26 cellular contexts compared by ENCODE assay signal in the genomic region with DNA sequence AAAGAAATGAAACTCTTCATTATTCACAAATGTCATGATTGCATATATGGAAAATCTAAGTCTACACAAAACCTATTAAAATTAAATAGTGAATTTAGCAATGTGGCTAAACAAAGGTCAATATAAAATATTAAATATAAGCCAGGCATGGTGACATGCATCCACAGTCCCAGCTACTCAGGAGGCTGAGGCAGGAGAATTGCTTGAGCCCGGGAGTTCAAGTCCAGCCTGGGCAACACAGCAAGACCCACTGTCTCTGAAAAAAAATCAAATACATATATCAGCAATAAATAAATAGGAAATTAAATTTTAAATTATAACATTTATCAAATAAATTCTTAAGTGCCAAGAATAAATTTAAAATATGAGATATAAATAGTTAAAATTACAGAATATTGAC. TPM values are rescaled to one million over a fixed set of nuclear protein-coding genes. Genes with fewer than 3 reads are reported as not detected.
DNase-seq lines count a peak whose midpoint lies in the region; ATAC-seq, FAIRE-seq and TF ChIP-seq lines count a peak whose summit lies in the region.
"Had no signal": no experiment of that assay in that cellular context is flagged by ENCODE, and none has a peak within 500 bp of the region (broad histone marks: within the 10 kb centered on the region; RNA-seq: fewer than 3 reads in every experiment).

No MANE protein-coding gene starts in this region.

- H3K4me2 ChIP-seq in HepG2 (ENCODE audit: low read depth, low read length) (no peak overlapping the region), K562 (ENCODE audit: insufficient read depth, low read length) (no peak overlapping the region)
- H3K4me2 ChIP-seq: A549; BLaER1 treated with 17β-estradiol and CSF1 and Interleukin-3, amounts not matched to agents 10 nM and 100 nM had no signal

- FAIRE-seq in HepG2 (lab: Jason Lieb, UNC) (no peak), K562 (lab: Jason Lieb, UNC) (no peak), pancreas (lab: Jason Lieb, UNC) (peak; percentile 57)
- FAIRE-seq: GM12891, GM19239 had no signal

- H3K36me3 ChIP-seq in HepG2 (replicated peaks in 1 of 2; ENCODE audit: control insufficient read depth in 1 of 2, insufficient read depth in 2 of 2, low read length in 2 of 2) (peaks cover 12 to 37% of the 10 kb centered on the region in 2 experiments), right lobe of liver (peaks cover 0 to 40% (median 16%) of the 10 kb centered on the region in 4 donors), HEK293 (ENCODE audit: control insufficient read depth in 2 of 2, insufficient read depth in 1 of 2, low read length in 2 of 2) (peaks cover 60 to 69% of the 10 kb centered on the region in 2 experiments), K562 (ENCODE audit: control insufficient read depth, insufficient read depth, low read length) (peaks cover 57% of the 10 kb centered on the region), pancreas (peaks cover 0 to 34% (median 6%) of the 10 kb centered on the region in 3 donors)

- CTCF ChIA-PET in HepG2 (lab: Yijun Ruan, JAX; ENCODE audit: low intra/inter-chr PET ratio, low total read pairs) (no interaction called here), HEK293 (lab: Yijun Ruan, JAX) (no interaction called here), K562 (lab: Yijun Ruan, JAX; ENCODE audit: low intra/inter-chr PET ratio) (no interaction called here)

- 89% methylated on average over 1 of the region's 1 CpG for WGBS in HepG2 (ENCODE audit: low lambda C conversion rate)
- 100% methylated on average over 1 of the region's 1 CpG for WGBS in right lobe of liver (ENCODE audit: insufficient coverage, low coverage, low lambda C conversion rate, missing lambda C conversion rate)
- WGBS in K562 (ENCODE audit: insufficient coverage, low coverage, missing lambda C conversion rate) = 100% methylated on average over 1 of the region's 1 CpG
- 93 to 96% methylated on average over 1 of the region's 1 CpG for WGBS in pancreas, 2 donors

- H4K20me1 ChIP-seq in HepG2 (ENCODE audit: insufficient read depth, low read length) = no peaks in the 10 kb centered on the region
- no peaks in the 10 kb centered on the region for H4K20me1 ChIP-seq in K562 (replicated peaks; ENCODE audit: control insufficient read depth, insufficient read depth, low read length)

- no peak overlapping the region for H3K27ac ChIP-seq in HepG2 (ENCODE audit: extremely low read length, insufficient read depth, low read length)
- no peak overlapping the region for H3K27ac ChIP-seq in right lobe of liver
- no peak overlapping the region for H3K27ac ChIP-seq in HEK293 (ENCODE audit: extremely low read depth, low read depth, low read length)
- no peak overlapping the region for H3K27ac ChIP-seq in K562 (ENCODE audit: extremely low read depth, low read depth, low read length)
- H3K27ac ChIP-seq in pancreas = no peak overlapping the region
- H3K27ac ChIP-seq: 22Rv1; A549; BLaER1 treated with 17β-estradiol and CSF1 and Interleukin-3, amounts not matched to agents 10 nM and 100 nM; C4-2B had no signal

- H3K4me1 ChIP-seq in HepG2 (ENCODE audit: insufficient read depth, low read length) (no peaks in the 10 kb centered on the region), right lobe of liver (no peaks in the 10 kb centered on the region), HEK293 (ENCODE audit: control insufficient read depth, insufficient read depth, low read length) (no peaks in the 10 kb centered on the region), K562 (replicated peaks in 1 of 2; ENCODE audit: control insufficient read depth in 2 of 2, insufficient read depth in 2 of 2, low read length in 2 of 2) (0 out of 5 replicates have a peak, but pooled peaks cover 0 to 3% of the 10 kb centered on the region in 2 experiments), pancreas (no peaks in the 10 kb centered on the region)
- H3K4me1 ChIP-seq: A549, Caco-2 had no signal

- H3K9me3 ChIP-seq in HepG2 (ENCODE audit: low read length) = peaks cover 14% of the 10 kb centered on the region
- H3K9me3 ChIP-seq in right lobe of liver = peaks cover 0 to 8% (median 2%) of the 10 kb centered on the region in 4 donors
- H3K9me3 ChIP-seq in HEK293 (ENCODE audit: control insufficient read depth, insufficient read depth, low read depth, low read length) = peaks cover 31% of the 10 kb centered on the region
- peaks cover 11% of the 10 kb centered on the region; the same call in 1 of the 2 replicates for H3K9me3 ChIP-seq in K562 (replicated peaks; ENCODE audit: control insufficient read depth, insufficient read depth, low read depth, low read length)
- H3K9me3 ChIP-seq in pancreas = no peaks in the 10 kb centered on the region

- BruUV-seq in HepG2 (replicated peaks; lab: Mats Ljungman, UMichigan) (no TSS peak), K562 (replicated peaks; lab: Mats Ljungman, UMichigan) (no TSS peak)

- no peaks in the 10 kb centered on the region for H3K27me3 ChIP-seq in HepG2 (ENCODE audit: control insufficient read depth in 1 of 2, insufficient read depth in 2 of 2, low read length in 2 of 2)
- H3K27me3 ChIP-seq in right lobe of liver = no peaks in the 10 kb centered on the region
- no peaks in the 10 kb centered on the region for H3K27me3 ChIP-seq in K562 (ENCODE audit: control insufficient read depth in 2 of 2, insufficient read depth in 2 of 2, low read length in 2 of 2)
- H3K27me3 ChIP-seq in pancreas = no peaks in the 10 kb centered on the region
- H3K27me3 ChIP-seq: BLaER1 treated with 17β-estradiol and CSF1 and Interleukin-3, amounts not matched to agents 10 nM and 100 nM had no signal

- no peak for TF ChIP-seq EP300 in HepG2 (IDR thresholded peaks at IDR 0.05; ENCODE audit: low read depth in 2 of 2, low read length in 2 of 2)
- no peak for TF ChIP-seq EP300 in HepG2 (CRISPR knock-in tag; IDR thresholded peaks at IDR 0.05; ENCODE audit: borderline replicate concordance)
- TF ChIP-seq EP300 in K562 (IDR thresholded peaks at IDR 0.05; ENCODE audit: low read length) = no peak

- TF ChIP-seq CTCF in HepG2 (CRISPR knock-in tag; IDR thresholded peaks at IDR 0.05) (no peak), right lobe of liver (IDR thresholded peaks at IDR 0.05) (no peak), HEK293 (tag by site-specific recombination; IDR thresholded peaks at IDR 0.05) (no peak), K562 (IDR thresholded peaks at IDR 0.05 in 2 of 3, conservative IDR thresholded peaks at IDR 0.05 in 1 of 3; ENCODE audit: insufficient read depth in 2 of 3, low read depth in 1 of 3, low read length in 3 of 3) (no peak), pancreas (IDR thresholded peaks at IDR 0.05) (no peak)

- TF ChIP-seq POLR2A in HepG2 (IDR thresholded peaks at IDR 0.05; ENCODE audit: insufficient read depth in 1 of 2, low read depth in 2 of 2, low read length in 2 of 2) (no peak), right lobe of liver (IDR thresholded peaks at IDR 0.05) (no peak), K562 (conservative IDR thresholded peaks at IDR 0.05) (no peak)

- peaks cover 9% of the 10 kb centered on the region for H3K79me2 ChIP-seq in HepG2 (ENCODE audit: insufficient read depth, low read length)
- peaks cover 2% of the 10 kb centered on the region; the same call in 1 of the 3 replicates for H3K79me2 ChIP-seq in K562 (ENCODE audit: control insufficient read depth, insufficient read depth, low read length)

- H3K9me1 ChIP-seq in K562 (ENCODE audit: control insufficient read depth, insufficient read depth, low read length) = no peaks in the 10 kb centered on the region

- no peak overlapping the region for H3K9ac ChIP-seq in HepG2 (ENCODE audit: insufficient read depth, low read depth, low read length)
- H3K9ac ChIP-seq in K562 (ENCODE audit: insufficient read depth in 1 of 2, low read depth in 2 of 2, low read length in 2 of 2) = no peak overlapping the region
- H3K9ac ChIP-seq: BLaER1 treated with 17β-estradiol and CSF1 and Interleukin-3, amounts not matched to agents 10 nM and 100 nM had no signal

- intact Hi-C loops in HepG2 (cut with micrococcal nuclease; ENCODE audit: unreplicated experiment) (no loop called here), right lobe of liver (cut with DNase I) (no loop called here), K562 (cut with micrococcal nuclease) (no loop called here), pancreas (cut with DNase I) (no loop called here)

- DNase-seq in HepG2 (ENCODE audit: low spot score) = no peak
- DNase-seq in right lobe of liver = no peak
- DNase-seq in K562 (ENCODE audit: extremely low read depth in 1 of 4, low spot score in 3 of 4) = no peak
- DNase-seq in pancreas = no peak
- DNase-seq in OCI-M2 (lab: John Stamatoyannopoulos, UW; ENCODE audit: unreplicated experiment) = no peak
- no peak for DNase-seq in LoVo (ENCODE audit: low spot score)
- DNase-seq: AML-193; Caco-2; CD4-positive, alpha-beta T cell; CD8-positive, alpha-beta T cell; DMS 273 treated with DMSO at 0.1 percent for 48 hours; DMS153; DMS53; DMS79; DND-41; EL; GF-D8 had no signal

- no peak for ATAC-seq in HepG2
- no peak for ATAC-seq in right lobe of liver
- ATAC-seq in K562 = no peak
- ATAC-seq in pancreas = no peak
- no peak for ATAC-seq in HG03039 (IDR thresholded peaks at IDR 0.05; ENCODE audit: unreplicated experiment)
- ATAC-seq: A549; CD8-positive, alpha-beta T cell had no signal

- in situ Hi-C loops in HepG2 (cut with HindIII; ENCODE audit: extremely low pct_ligation_motif_present, low pct_unique_long_range_greater_than_20kb) (no loop called here), K562 (cut with MboI) (no loop called here)

- H3K4me3 ChIP-seq in HepG2 (replicated peaks in 1 of 3; ENCODE audit: insufficient read depth in 1 of 3, low read depth in 2 of 3, low read length in 3 of 3) (no peak overlapping the region), right lobe of liver (no peak overlapping the region), HEK293 (ENCODE audit: low read depth, low read length) (no peak overlapping the region), K562 (no peak overlapping the region), pancreas (no peak overlapping the region)
- H3K4me3 ChIP-seq: A549; BLaER1 treated with 17β-estradiol and CSF1 and Interleukin-3, amounts not matched to agents 10 nM and 100 nM had no signal

- POLR2A ChIA-PET in HepG2 (lab: Yijun Ruan, JAX) (no interaction called here), HEK293 (lab: Yijun Ruan, JAX) (interaction anchor here (4.1 kb wide), 1 partner anchor 13 kb away, joined by 20 read pairs; a partner anchor contains a TSS), K562 (lab: Yijun Ruan, JAX) (interaction anchor here (1.5 kb wide), 1 partner anchor 12 kb away, joined by 10 read pairs; a partner anchor contains a TSS)

- TF ChIP-seq RAD21 in HepG2 (CRISPR knock-in tag; IDR thresholded peaks at IDR 0.05) = no peak
- TF ChIP-seq RAD21 in K562 (CRISPR knock-in tag; conservative IDR thresholded peaks at IDR 0.05 in 1 of 2, IDR thresholded peaks at IDR 0.05 in 1 of 2) = no peak

- no peak overlapping the region for H2AFZ ChIP-seq in HepG2 (ENCODE audit: low read length)
- H2AFZ ChIP-seq in K562 (ENCODE audit: low read depth, low read length) = no peak overlapping the region

RNA-seq across cellular contexts. Expression of a gene that starts 11.9 kb away (rescaled TPM):
- total RNA-seq in HepG2 (2016; rRNA removed; fragmentation: Illumina TruSeq; extraction: Trizol) (160 and 194 TPM in 2 replicates), right lobe of liver (100 to 1,000 TPM in 1 of 6 experiments, 10 to 100 TPM in 5; 40.0 to 106 (median 52.5) TPM), K562 (2014; rRNA removed) (142 and 187 TPM in 2 replicates), K562 (2014; rRNA removed; fragmentation: Illumina TruSeq; extraction: Trizol) (104 and 115 TPM in 2 replicates), K562 (2015; rRNA removed; fragmentation: Illumina TruSeq; extraction: Trizol) (139 and 143 TPM in 2 replicates), K562 (2021) (146 and 150 TPM in 2 replicates), pancreas (10 to 100 TPM; 14.4 to 38.0 (median 28.2) TPM)
- total RNA-seq in HepG2 (2016; cell fraction: cytosol; rRNA removed; fragmentation: Illumina TruSeq; extraction: Trizol; ENCODE audit: low read depth) = 22.9 and 24.6 TPM in 2 replicates
- 157 and 198 TPM in 2 replicates for total RNA-seq in HepG2 (2016; cell fraction: insoluble cytoplasmic fraction; rRNA removed; fragmentation: Illumina TruSeq; extraction: Trizol)
- 34.1 and 34.4 TPM in 2 replicates for total RNA-seq in HepG2 (2016; cell fraction: membrane; rRNA removed; fragmentation: Illumina TruSeq; extraction: Trizol)
- 67.9 and 75.8 TPM in 2 replicates for total RNA-seq in HepG2 (2016; cell fraction: nucleus; rRNA removed; fragmentation: Illumina TruSeq; extraction: Trizol)
- polyA plus RNA-seq in HepG2 (2011; rRNA removed) (49.9 and 62.6 TPM in 2 replicates), K562 (2011; rRNA removed) (45.9 and 69.6 TPM in 2 replicates), K562 (2014; fragmentation: Illumina TruSeq; extraction: Trizol) (171 and 192 TPM in 2 replicates), K562 (2014; fragmentation: Nextera tagmentation; extraction: Ambion mirVana) (100 to 1,000 TPM; 380 to 475 TPM), K562 (2014; rRNA removed) (97.0 and 102 TPM in 2 replicates), pancreas (10 to 100 TPM; 40.4 to 45.2 TPM)
- 45.6 and 54.0 TPM in 2 replicates for polyA plus RNA-seq in HepG2 (2011; cell fraction: cytosol; rRNA removed)
- 95.1 and 104 TPM in 2 replicates for polyA plus RNA-seq in HepG2 (2011; cell fraction: nucleus; rRNA removed)
- 67.0 and 85.8 TPM in 2 replicates for polyA plus RNA-seq in HepG2 (2012)
- polyA plus RNA-seq in HepG2 (2016; cell fraction: cytosol; fragmentation: Illumina TruSeq; extraction: Trizol; ENCODE audit: low read depth) = 22.3 and 25.6 TPM in 2 replicates
- polyA plus RNA-seq in HepG2 (2016; cell fraction: insoluble cytoplasmic fraction; fragmentation: Illumina TruSeq; extraction: Trizol; ENCODE audit: low read depth) = 207 and 220 TPM in 2 replicates
- polyA plus RNA-seq in HepG2 (2016; cell fraction: membrane; fragmentation: Illumina TruSeq; extraction: Trizol; ENCODE audit: low read depth) = 26.5 and 31.5 TPM in 2 replicates
- 112 and 115 TPM in 2 replicates for polyA plus RNA-seq in HepG2 (2016; cell fraction: nucleus; fragmentation: Illumina TruSeq; extraction: Trizol; ENCODE audit: insufficient read depth, low read depth)
- 51.8 and 59.0 TPM in 2 replicates for polyA minus RNA-seq in HepG2 (2011; rRNA and poly(A)+ RNA removed; ENCODE audit: low replicate concordance)
- polyA minus RNA-seq in HepG2 (2011; cell fraction: cytosol; rRNA and poly(A)+ RNA removed) = 28.8 and 34.9 TPM in 2 replicates
- 20.9 and 24.9 TPM in 2 replicates for polyA minus RNA-seq in HepG2 (2011; cell fraction: nucleus; rRNA and poly(A)+ RNA removed)
- 46.0 and 82.3 TPM in 2 replicates for total RNA-seq in K562 (2011; cell fraction: chromatin; rRNA removed; ENCODE audit: low replicate concordance)
- 49.2 and 65.9 TPM in 2 replicates for total RNA-seq in K562 (2011; cell fraction: nucleolus; rRNA removed)
- 40.1 and 50.1 TPM in 2 replicates for total RNA-seq in K562 (2011; cell fraction: nucleoplasm; rRNA removed)
- 53.9 and 128 TPM in 2 replicates for polyA plus RNA-seq in K562 (2011; cell fraction: cytosol; rRNA removed)
- polyA plus RNA-seq in K562 (2011; cell fraction: nucleus; rRNA removed) = 93.8 and 118 TPM in 2 replicates
- 138 and 171 TPM in 2 replicates for polyA plus RNA-seq in K562 (2012)
- polyA minus RNA-seq in K562 (2011; rRNA and poly(A)+ RNA removed) = 26.7 and 28.2 TPM in 2 replicates
- 57.7 and 66.1 TPM in 2 replicates for polyA minus RNA-seq in K562 (2011; cell fraction: cytosol; rRNA and poly(A)+ RNA removed)
- polyA minus RNA-seq in K562 (2011; cell fraction: nucleus; rRNA and poly(A)+ RNA removed) = 21.8 and 31.1 TPM in 2 replicates

RNA-seq across cellular contexts. Expression of a gene that starts 14.0 kb away (rescaled TPM):
- 4.1 and 6.0 TPM in 2 replicates for total RNA-seq in HepG2 (2016; rRNA removed; fragmentation: Illumina TruSeq; extraction: Trizol)
- total RNA-seq in HepG2 (2016; cell fraction: cytosol; rRNA removed; fragmentation: Illumina TruSeq; extraction: Trizol; ENCODE audit: low read depth) = 0.18 and 0.20 TPM in 2 replicates
- 4.6 and 6.1 TPM in 2 replicates for total RNA-seq in HepG2 (2016; cell fraction: insoluble cytoplasmic fraction; rRNA removed; fragmentation: Illumina TruSeq; extraction: Trizol)
- 1.4 and 2.4 TPM in 2 replicates for total RNA-seq in HepG2 (2016; cell fraction: membrane; rRNA removed; fragmentation: Illumina TruSeq; extraction: Trizol)
- total RNA-seq in HepG2 (2016; cell fraction: nucleus; rRNA removed; fragmentation: Illumina TruSeq; extraction: Trizol) = 6.4 and 7.1 TPM in 2 replicates
- polyA plus RNA-seq in HepG2 (2011; rRNA removed) = 2.2 and 2.5 TPM in 2 replicates
- 0.74 and 1.4 TPM in 2 replicates for polyA plus RNA-seq in HepG2 (2011; cell fraction: cytosol; rRNA removed)
- polyA plus RNA-seq in HepG2 (2011; cell fraction: nucleus; rRNA removed) = 2.0 and 2.9 TPM in 2 replicates
- polyA plus RNA-seq in HepG2 (2012) = 1.3 and 2.1 TPM in 2 replicates
- 0.05 and 0.28 TPM in 2 replicates for polyA plus RNA-seq in HepG2 (2016; cell fraction: cytosol; fragmentation: Illumina TruSeq; extraction: Trizol; ENCODE audit: low read depth)
- polyA plus RNA-seq in HepG2 (2016; cell fraction: insoluble cytoplasmic fraction; fragmentation: Illumina TruSeq; extraction: Trizol; ENCODE audit: low read depth) = 2.7 and 2.8 TPM in 2 replicates
- polyA plus RNA-seq in HepG2 (2016; cell fraction: membrane; fragmentation: Illumina TruSeq; extraction: Trizol; ENCODE audit: low read depth) = 0.25 and 0.58 TPM in 2 replicates
- polyA plus RNA-seq in HepG2 (2016; cell fraction: nucleus; fragmentation: Illumina TruSeq; extraction: Trizol; ENCODE audit: insufficient read depth, low read depth) = 6.0 and 6.4 TPM in 2 replicates
- 4.0 and 5.1 TPM in 2 replicates for polyA minus RNA-seq in HepG2 (2011; rRNA and poly(A)+ RNA removed; ENCODE audit: low replicate concordance)
- polyA minus RNA-seq in HepG2 (2011; cell fraction: cytosol; rRNA and poly(A)+ RNA removed) = 1.8 and 2.4 TPM in 2 replicates
- 14.5 and 15.5 TPM in 2 replicates for polyA minus RNA-seq in HepG2 (2011; cell fraction: nucleus; rRNA and poly(A)+ RNA removed)
- 1 to 10 TPM; 1.5 to 5.4 (median 3.5) TPM for total RNA-seq in right lobe of liver
- total RNA-seq in K562 (2011; cell fraction: chromatin; rRNA removed; ENCODE audit: low replicate concordance) = 9.2 and 22.4 TPM in 2 replicates
- 2.3 and 9.7 TPM in 2 replicates for total RNA-seq in K562 (2011; cell fraction: nucleolus; rRNA removed)
- total RNA-seq in K562 (2011; cell fraction: nucleoplasm; rRNA removed) = 8.6 and 9.7 TPM in 2 replicates
- total RNA-seq in K562 (2014; rRNA removed) = 1.1 and 2.2 TPM in 2 replicates
- 5.1 and 5.3 TPM in 2 replicates for total RNA-seq in K562 (2014; rRNA removed; fragmentation: Illumina TruSeq; extraction: Trizol)
- 3.0 and 4.3 TPM in 2 replicates for total RNA-seq in K562 (2015; rRNA removed; fragmentation: Illumina TruSeq; extraction: Trizol)
- total RNA-seq in K562 (2021) = 3.5 and 3.6 TPM in 2 replicates
- polyA plus RNA-seq in K562 (2011; rRNA removed) = 2.7 and 3.0 TPM in 2 replicates
- 0.74 and 0.91 TPM in 2 replicates for polyA plus RNA-seq in K562 (2011; cell fraction: cytosol; rRNA removed)
- polyA plus RNA-seq in K562 (2011; cell fraction: nucleus; rRNA removed) = 2.4 and 2.9 TPM in 2 replicates
- 1.4 and 1.6 TPM in 2 replicates for polyA plus RNA-seq in K562 (2012)
- polyA plus RNA-seq in K562 (2014; fragmentation: Illumina TruSeq; extraction: Trizol) = 1.4 and 2.2 TPM in 2 replicates
- polyA plus RNA-seq in K562 (2014; fragmentation: Nextera tagmentation; extraction: Ambion mirVana) = 1 to 10 TPM; 1.7 to 2.2 TPM
- polyA plus RNA-seq in K562 (2014; rRNA removed) = 0.73 and 2.4 TPM in 2 replicates
- polyA minus RNA-seq in K562 (2011; rRNA and poly(A)+ RNA removed) = 8.3 and 15.2 TPM in 2 replicates
- polyA minus RNA-seq in K562 (2011; cell fraction: cytosol; rRNA and poly(A)+ RNA removed) = 3.0 and 3.1 TPM in 2 replicates
- 5.8 and 11.4 TPM in 2 replicates for polyA minus RNA-seq in K562 (2011; cell fraction: nucleus; rRNA and poly(A)+ RNA removed)
- 1 to 10 TPM; 1.9 to 5.9 (median 3.6) TPM for total RNA-seq in pancreas
- 1 to 10 TPM; 1.2 to 2.6 TPM for polyA plus RNA-seq in pancreas

RNA-seq across cellular contexts. Expression of a gene that starts 48.4 kb away (rescaled TPM):
- total RNA-seq in HepG2 (2016; rRNA removed; fragmentation: Illumina TruSeq; extraction: Trizol) (7.0 and 7.2 TPM in 2 replicates), right lobe of liver (10 to 100 TPM in 1 of 6 experiments, 1 to 10 TPM in 5; 3.8 to 31.6 (median 3.9) TPM), K562 (2014; rRNA removed) (0.04 and 0.05 TPM in 2 replicates), K562 (2014; rRNA removed; fragmentation: Illumina TruSeq; extraction: Trizol) (not detected in 2 replicates), K562 (2015; rRNA removed; fragmentation: Illumina TruSeq; extraction: Trizol) (0.19 and 0.25 TPM in 2 replicates), K562 (2021) (1.5 and 1.9 TPM in 2 replicates), pancreas (100 to 1,000 TPM in 1 of 6 donors, 10 to 100 TPM in 4, 1 to 10 TPM in 1; 9.2 to 118 (median 47.5) TPM)
- total RNA-seq in HepG2 (2016; cell fraction: cytosol; rRNA removed; fragmentation: Illumina TruSeq; extraction: Trizol; ENCODE audit: low read depth) = 1.8 and 1.9 TPM in 2 replicates
- 4.6 and 6.9 TPM in 2 replicates for total RNA-seq in HepG2 (2016; cell fraction: insoluble cytoplasmic fraction; rRNA removed; fragmentation: Illumina TruSeq; extraction: Trizol)
- 2.4 and 3.0 TPM in 2 replicates for total RNA-seq in HepG2 (2016; cell fraction: membrane; rRNA removed; fragmentation: Illumina TruSeq; extraction: Trizol)
- total RNA-seq in HepG2 (2016; cell fraction: nucleus; rRNA removed; fragmentation: Illumina TruSeq; extraction: Trizol) = 8.3 and 8.8 TPM in 2 replicates
- polyA plus RNA-seq in HepG2 (2011; rRNA removed) (1.3 and 2.4 TPM in 2 replicates), K562 (2011; rRNA removed) (0.04 and 0.13 TPM in 2 replicates), K562 (2014; fragmentation: Illumina TruSeq; extraction: Trizol) (0.01 TPM in 2 replicates), K562 (2014; fragmentation: Nextera tagmentation; extraction: Ambion mirVana) (not detected), K562 (2014; rRNA removed) (0.03 TPM in 1 of 2 replicates, not detected in the other), pancreas (1 to 10 TPM; 1.4 to 7.5 TPM)
- 1.5 and 2.4 TPM in 2 replicates for polyA plus RNA-seq in HepG2 (2011; cell fraction: cytosol; rRNA removed)
- polyA plus RNA-seq in HepG2 (2011; cell fraction: nucleus; rRNA removed) = 5.0 and 8.4 TPM in 2 replicates
- 3.0 and 7.8 TPM in 2 replicates for polyA plus RNA-seq in HepG2 (2012)
- polyA plus RNA-seq in HepG2 (2016; cell fraction: cytosol; fragmentation: Illumina TruSeq; extraction: Trizol; ENCODE audit: low read depth) = 0.46 and 0.49 TPM in 2 replicates
- 4.1 and 5.1 TPM in 2 replicates for polyA plus RNA-seq in HepG2 (2016; cell fraction: insoluble cytoplasmic fraction; fragmentation: Illumina TruSeq; extraction: Trizol; ENCODE audit: low read depth)
- polyA plus RNA-seq in HepG2 (2016; cell fraction: membrane; fragmentation: Illumina TruSeq; extraction: Trizol; ENCODE audit: low read depth) = 0.69 and 0.85 TPM in 2 replicates
- 7.5 and 8.1 TPM in 2 replicates for polyA plus RNA-seq in HepG2 (2016; cell fraction: nucleus; fragmentation: Illumina TruSeq; extraction: Trizol; ENCODE audit: insufficient read depth, low read depth)
- 0.49 and 29.4 TPM in 2 replicates for polyA minus RNA-seq in HepG2 (2011; rRNA and poly(A)+ RNA removed; ENCODE audit: low replicate concordance)
- polyA minus RNA-seq in HepG2 (2011; cell fraction: cytosol; rRNA and poly(A)+ RNA removed) = 4.5 and 5.8 TPM in 2 replicates
- polyA minus RNA-seq in HepG2 (2011; cell fraction: nucleus; rRNA and poly(A)+ RNA removed) = 8.8 and 9.8 TPM in 2 replicates
- 0.79 and 0.83 TPM in 2 replicates for total RNA-seq in K562 (2011; cell fraction: chromatin; rRNA removed; ENCODE audit: low replicate concordance)
- 0.39 and 0.83 TPM in 2 replicates for total RNA-seq in K562 (2011; cell fraction: nucleolus; rRNA removed)
- 0.15 and 0.22 TPM in 2 replicates for total RNA-seq in K562 (2011; cell fraction: nucleoplasm; rRNA removed)
- polyA plus RNA-seq in K562 (2011; cell fraction: cytosol; rRNA removed) = 0.15 and 0.27 TPM in 2 replicates
- 0.17 and 0.73 TPM in 2 replicates for polyA plus RNA-seq in K562 (2011; cell fraction: nucleus; rRNA removed)
- polyA plus RNA-seq in K562 (2012) = 0.12 and 0.18 TPM in 2 replicates
- 0.18 TPM in 1 of 2 replicates, not detected in the other for polyA minus RNA-seq in K562 (2011; rRNA and poly(A)+ RNA removed)
- 0.10 TPM in 1 of 2 replicates, not detected in the other for polyA minus RNA-seq in K562 (2011; cell fraction: cytosol; rRNA and poly(A)+ RNA removed)
- polyA minus RNA-seq in K562 (2011; cell fraction: nucleus; rRNA and poly(A)+ RNA removed) = 0.33 and 0.67 TPM in 2 replicates
- total RNA-seq: A172 had no signal
